12 cellular contexts compared by ENCODE assay signal in the genomic region with DNA sequence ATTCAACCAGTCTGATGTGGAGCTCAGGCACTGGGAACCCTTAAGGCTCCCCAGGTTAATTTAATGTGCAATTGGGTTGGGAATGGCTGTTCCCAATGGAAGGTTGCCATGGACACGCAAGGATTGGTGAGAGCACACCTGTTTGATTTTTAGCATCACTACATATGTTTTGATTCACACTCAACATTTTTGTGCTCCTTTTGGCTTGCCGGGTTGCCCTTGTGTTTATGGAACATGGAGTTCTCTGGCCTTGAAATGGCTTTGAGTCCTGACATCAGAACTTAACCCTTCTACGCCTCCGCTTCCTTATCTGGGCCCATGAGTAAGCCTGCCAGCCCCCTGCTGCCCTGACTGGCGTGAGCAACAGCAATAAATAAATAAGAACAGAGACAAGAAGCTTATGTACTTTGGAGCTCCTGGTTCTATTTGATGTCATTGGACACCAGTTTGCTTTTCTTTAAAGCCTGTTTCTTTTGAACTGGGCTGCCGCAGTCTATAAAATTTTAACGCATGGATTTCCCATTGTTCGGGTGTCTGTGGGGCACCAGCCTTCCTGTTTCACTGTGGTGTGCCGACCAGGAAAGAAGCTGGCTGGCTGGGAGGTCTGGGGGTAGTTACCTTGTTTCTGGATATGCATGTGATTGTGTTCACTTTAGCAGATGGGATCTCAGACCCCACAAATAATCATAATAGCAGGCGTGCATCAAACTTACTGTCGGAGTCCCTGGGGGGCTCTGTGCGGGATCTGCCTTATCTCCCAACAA. TPM values are rescaled to one million over a fixed set of nuclear protein-coding genes. Genes with fewer than 3 reads are reported as not detected.
DNase-seq lines count a peak whose midpoint lies in the region; ATAC-seq, FAIRE-seq and TF ChIP-seq lines count a peak whose summit lies in the region.
"Had no signal": no experiment of that assay in that cellular context is flagged by ENCODE, and none has a peak within 500 bp of the region (broad histone marks: within the 10 kb centered on the region; RNA-seq: fewer than 3 reads in every experiment).

No MANE protein-coding gene starts in this region.

- WGBS in K562 (ENCODE audit: insufficient coverage, low coverage, missing lambda C conversion rate) = 1% methylated on average over 12 of the region's 12 CpGs
- 29% methylated on average over 7 of the region's 12 CpGs for WGBS in mesenchymal stem cell

- peak overlapping the region in 1 of 2 experiments; percentile 73 for H3K4ac ChIP-seq in mesenchymal stem cell (ENCODE audit: low read depth in 1 of 2, low read length in 2 of 2)

- no peak overlapping the region for H2BK5ac ChIP-seq in mesenchymal stem cell (ENCODE audit: low read depth, low read length, poor library complexity, severe bottlenecking)

- DNase-seq in HT-29 (ENCODE audit: low spot score) (peak; percentile 16), K562 (ENCODE audit: extremely low read depth in 1 of 4, low spot score in 3 of 4) (peak in 1 of 4 experiments; percentile 33), mesenchymal stem cell (peak; percentile 95), NCI-H1048 (lab: John Stamatoyannopoulos, UW) (no peak), NCI-H1105 (lab: John Stamatoyannopoulos, UW) (no peak)
- no peak for DNase-seq in stimulated activated naive CD8-positive, alpha-beta T cell treated with anti-CD3 and anti-CD28 coated beads, Interleukin-15, Interleukin-2, amounts not matched to agents 100 U/mL and 50 U/mL, for 24 hours
- no peak for DNase-seq in activated CD4-positive, alpha-beta T cell treated with anti-CD3 and anti-CD28 coated beads, Interleukin-2, amount 50 U/mL, for 1 hour
- DNase-seq: activated B cell treated with CpG ODN at 0.5 μM for 24 hours, colonic mucosa, esophagus squamous epithelium had no signal

- H3K36me3 ChIP-seq in K562 (ENCODE audit: control insufficient read depth, insufficient read depth, low read length) = no peaks in the 10 kb centered on the region
- no peaks in the 10 kb centered on the region for H3K36me3 ChIP-seq in mesenchymal stem cell (ENCODE audit: control insufficient read depth in 1 of 2, insufficient read depth in 2 of 2, low read depth in 1 of 2, low read length in 2 of 2)
- H3K36me3 ChIP-seq: colonic mucosa, esophagus squamous epithelium, thoracic aorta had no signal

- H3K4me1 ChIP-seq in K562 (replicated peaks in 1 of 2; ENCODE audit: control insufficient read depth in 2 of 2, insufficient read depth in 2 of 2, low read length in 2 of 2) = no peaks in the 10 kb centered on the region
- H3K4me1 ChIP-seq in mesenchymal stem cell (ENCODE audit: control insufficient read depth, insufficient read depth, low read depth, low read length) = no peaks in the 10 kb centered on the region
- H3K4me1 ChIP-seq: colonic mucosa, esophagus squamous epithelium had no signal

- H3K14ac ChIP-seq in mesenchymal stem cell (ENCODE audit: low read length in 2 of 2) = no peak overlapping the region

- no peak overlapping the region for H2AK5ac ChIP-seq in mesenchymal stem cell (ENCODE audit: low read length, severe bottlenecking)

- peak overlapping the region; percentile 29 for H4K8ac ChIP-seq in mesenchymal stem cell (ENCODE audit: low read length)

- FAIRE-seq in K562 (lab: Jason Lieb, UNC) = no peak

- no peak overlapping the region for H2BK120ac ChIP-seq in mesenchymal stem cell (ENCODE audit: low read depth, low read length)

- H3K9me1 ChIP-seq in K562 (ENCODE audit: control insufficient read depth, insufficient read depth, low read length) = no peaks in the 10 kb centered on the region

- H3K4me2 ChIP-seq in K562 (ENCODE audit: insufficient read depth, low read length) (no peak overlapping the region), mesenchymal stem cell (ENCODE audit: low read length, poor library complexity, severe bottlenecking) (no peak overlapping the region)

- POLR2A ChIA-PET in K562 (lab: Yijun Ruan, JAX) = interaction anchor here (0.7 to 1.0 kb wide), 3 partner anchors 9 to 30 kb away, joined by 3 to 4 read pairs (median 3); no protein-coding TSS in a partner anchor

- H3K79me2 ChIP-seq in K562 (ENCODE audit: control insufficient read depth, insufficient read depth, low read length) = no peaks in the 10 kb centered on the region

- no peak for TF ChIP-seq POLR2A in K562 (conservative IDR thresholded peaks at IDR 0.05)

- no peak overlapping the region for H3K23ac ChIP-seq in mesenchymal stem cell (ENCODE audit: low read length in 2 of 2)

- intact Hi-C loops in K562 (cut with micrococcal nuclease) = no loop called here

- H3K9ac ChIP-seq in K562 (ENCODE audit: insufficient read depth in 1 of 2, low read depth in 2 of 2, low read length in 2 of 2) (no peak overlapping the region), mesenchymal stem cell (ENCODE audit: low read length) (no peak overlapping the region)

- TF ChIP-seq RAD21 in K562 (CRISPR knock-in tag; conservative IDR thresholded peaks at IDR 0.05 in 1 of 2, IDR thresholded peaks at IDR 0.05 in 1 of 2) = no peak

- no TSS peak for BruUV-seq in K562 (replicated peaks; lab: Mats Ljungman, UMichigan)

- no peaks in the 10 kb centered on the region for H4K20me1 ChIP-seq in K562 (replicated peaks; ENCODE audit: control insufficient read depth, insufficient read depth, low read length)

- 0 out of 2 replicates have a peak, but pooled peaks have one; percentile 9 for TF ChIP-seq CTCF in 22Rv1 (IDR thresholded peaks at IDR 0.05)
- no peak for TF ChIP-seq CTCF in K562 (IDR thresholded peaks at IDR 0.05 in 2 of 3, conservative IDR thresholded peaks at IDR 0.05 in 1 of 3; ENCODE audit: insufficient read depth in 2 of 3, low read depth in 1 of 3, low read length in 3 of 3)

- peak overlapping the region; percentile 80 for H2BK15ac ChIP-seq in mesenchymal stem cell (ENCODE audit: low read depth, poor library complexity, severe bottlenecking)

- H3K18ac ChIP-seq in mesenchymal stem cell (ENCODE audit: low read depth in 1 of 2, low read length in 2 of 2) = peak overlapping the region in 1 of 2 experiments; percentile 67

- H3K27me3 ChIP-seq in K562 (ENCODE audit: control insufficient read depth in 2 of 2, insufficient read depth in 2 of 2, low read length in 2 of 2) (peaks cover 0 to 9% of the 10 kb centered on the region in 2 experiments; a peak in 1 of 5 replicates), mesenchymal stem cell (ENCODE audit: control insufficient read depth in 1 of 2, insufficient read depth in 1 of 2, low read length in 2 of 2) (peaks cover 3 to 7% of the 10 kb centered on the region in 2 experiments)
- H3K27me3 ChIP-seq: colonic mucosa had no signal

- in situ Hi-C loops in K562 (cut with MboI) = no loop called here

- no peak for ATAC-seq in K562
- ATAC-seq in stimulated activated naive CD8-positive, alpha-beta T cell treated with anti-CD3 and anti-CD28 coated beads, Interleukin-15, Interleukin-2, amounts not matched to agents 100 U/mL and 50 U/mL, for 24 hours = no peak

- CTCF ChIA-PET in K562 (lab: Yijun Ruan, JAX; ENCODE audit: low intra/inter-chr PET ratio) = interaction anchor here (0.7 kb wide), 1 partner anchor 12 kb away, joined by 3 read pairs; no protein-coding TSS in a partner anchor

- H3K4me3 ChIP-seq in K562 (no peak overlapping the region), mesenchymal stem cell (ENCODE audit: insufficient read depth in 1 of 2, low read depth in 1 of 2, low read length in 2 of 2) (no peak overlapping the region)
- H3K4me3 ChIP-seq: colonic mucosa, esophagus squamous epithelium, thoracic aorta had no signal

- H3K9me3 ChIP-seq in K562 (replicated peaks; ENCODE audit: control insufficient read depth, insufficient read depth, low read depth, low read length) = no peaks in the 10 kb centered on the region
- H3K9me3 ChIP-seq in mesenchymal stem cell (ENCODE audit: control insufficient read depth, low read length) = no peaks in the 10 kb centered on the region
- H3K9me3 ChIP-seq: colonic mucosa, esophagus squamous epithelium, thoracic aorta had no signal

- peak overlapping the region; percentile 89 for H3K27ac ChIP-seq in 22Rv1
- no peak overlapping the region for H3K27ac ChIP-seq in K562 (ENCODE audit: extremely low read depth, low read depth, low read length)
- no peak overlapping the region for H3K27ac ChIP-seq in mesenchymal stem cell (ENCODE audit: low read length, poor library complexity, severe bottlenecking)
- H3K27ac ChIP-seq: colonic mucosa, esophagus squamous epithelium, thoracic aorta had no signal

- no peak overlapping the region for H4K91ac ChIP-seq in mesenchymal stem cell (ENCODE audit: low read length)

- no peaks in the 10 kb centered on the region for H3K79me1 ChIP-seq in mesenchymal stem cell (replicated peaks; ENCODE audit: low read length, poor library complexity, severe bottlenecking)

- H2AFZ ChIP-seq in K562 (ENCODE audit: low read depth, low read length) (no peak overlapping the region), mesenchymal stem cell (ENCODE audit: low read depth, low read length) (no peak overlapping the region)

- TF ChIP-seq EP300 in K562 (IDR thresholded peaks at IDR 0.05; ENCODE audit: low read length) = no peak

- no peak overlapping the region for H2BK12ac ChIP-seq in mesenchymal stem cell (ENCODE audit: low read length in 2 of 2)

TF ChIP-seq in K562, 482 proteins besides CTCF, POLR2A, EP300 and RAD21 (continues in another document):
- no peak for TF ChIP-seq ZNF41 (CRISPR knock-in tag; conservative IDR thresholded peaks at IDR 0.05)
- no peak for TF ChIP-seq JUNB (CRISPR knock-in tag; conservative IDR thresholded peaks at IDR 0.05)
- TF ChIP-seq ZSCAN29 (IDR thresholded peaks at IDR 0.05) = no peak
- TF ChIP-seq ZNF282 (CRISPR knock-in tag; IDR thresholded peaks at IDR 0.05) = no peak

RNA-seq across cellular contexts. Expression of gene TBX3, which starts 27.9 kb away (rescaled TPM):
- total RNA-seq in HT-29 (2014; rRNA removed; shearing (Covaris generic)) = 15.6 and 16.2 TPM in 2 replicates
- total RNA-seq in K562 (2011; cell fraction: chromatin; rRNA removed; ENCODE audit: low replicate concordance) = 0.88 and 2.7 TPM in 2 replicates
- total RNA-seq in K562 (2011; cell fraction: nucleolus; rRNA removed) = 1.3 and 1.5 TPM in 2 replicates
- 0.51 and 0.92 TPM in 2 replicates for total RNA-seq in K562 (2011; cell fraction: nucleoplasm; rRNA removed)
- total RNA-seq in K562 (2014; rRNA removed) (0.18 and 0.20 TPM in 2 replicates), K562 (2014; rRNA removed; fragmentation: Illumina TruSeq; extraction: Trizol) (0.15 and 0.38 TPM in 2 replicates), K562 (2015; rRNA removed; fragmentation: Illumina TruSeq; extraction: Trizol) (0.23 and 0.47 TPM in 2 replicates), K562 (2021) (0.60 and 0.81 TPM in 2 replicates)
- polyA plus RNA-seq in K562 (2011; rRNA removed) (0.08 and 0.52 TPM in 2 replicates), K562 (2014; fragmentation: Illumina TruSeq; extraction: Trizol) (0.35 and 0.42 TPM in 2 replicates), K562 (2014; fragmentation: Nextera tagmentation; extraction: Ambion mirVana) (under 1 TPM; 0.03 to 0.06 TPM), K562 (2014; rRNA removed) (0.19 and 0.35 TPM in 2 replicates)
- 0.04 and 0.31 TPM in 2 replicates for polyA plus RNA-seq in K562 (2011; cell fraction: cytosol; rRNA removed)
- polyA plus RNA-seq in K562 (2011; cell fraction: nucleus; rRNA removed) = 3.5 TPM in 1 of 2 replicates, not detected in the other
- 0.24 and 0.35 TPM in 2 replicates for polyA plus RNA-seq in K562 (2012)
- 1.4 TPM in 1 of 2 replicates, not detected in the other for polyA minus RNA-seq in K562 (2011; rRNA and poly(A)+ RNA removed)
- 0.38 and 0.73 TPM in 2 replicates for polyA minus RNA-seq in K562 (2011; cell fraction: cytosol; rRNA and poly(A)+ RNA removed)
- 0.22 and 2.6 TPM in 2 replicates for polyA minus RNA-seq in K562 (2011; cell fraction: nucleus; rRNA and poly(A)+ RNA removed)
- polyA plus RNA-seq in mesenchymal stem cell (2013, experiment 1 of 2) = 59.8 TPM
- 57.6 TPM for polyA plus RNA-seq in mesenchymal stem cell (2013, experiment 2 of 2)
- total RNA-seq: activated B cell treated with CpG ODN at 0.5 μM for 24 hours had no signal

Comparison
In these comparisons a context has a peak if more than half of its experiments do, and no peak if none do; other contexts are left out.
1. DNase-seq: peak in HT-29 (single experiment) and mesenchymal stem cell (single experiment); none in NCI-H1048 (single experiment), stimulated activated naive CD8-positive, alpha-beta T cell treated with anti-CD3 and anti-CD28 coated beads, Interleukin-15, Interleukin-2, amounts not matched to agents 100 U/mL and 50 U/mL, for 24 hours (single experiment), NCI-H1105 (single experiment) and activated CD4-positive, alpha-beta T cell treated with anti-CD3 and anti-CD28 coated beads, Interleukin-2, amount 50 U/mL, for 1 hour (single experiment).